Comparison of ENCODE assay signal across 22 cellular contexts in genomic region chr4:328729-329128, GRCh38. TPM values are rescaled to one million over a fixed set of nuclear protein-coding genes. Genes with fewer than 3 reads are reported as not detected.
"Had no signal": no experiment of that assay in that cellular context is flagged by ENCODE, and none has a peak within 500 bp of the region (broad histone marks: within the 10 kb centered on the region; RNA-seq: fewer than 3 reads in every experiment).

No MANE protein-coding gene starts in this region.

- H3K36me3 Mint-ChIP-seq: stimulated activated effector memory CD8-positive, alpha-beta T cell treated with anti-CD3 and anti-CD28 coated beads, Interleukin-12 subunit alpha, Interleukin-12 subunit beta, amount 100 ng/mL, for 72 hours had no signal

- DNase-seq: islet precursor cell; left ventricle myocardium inferior; midbrain; mucosa of descending colon; naive thymus-derived CD8-positive, alpha-beta T cell; nucleus accumbens; pancreas; posterior cingulate gyrus; retina; right cardiac atrium; sigmoid colon; small intestine; spleen; stimulated activated CD4-positive, alpha-beta T cell treated with anti-CD3 and anti-CD28 coated beads, Interleukin-4, amount 100 ng/mL, for 24 hours; stimulated activated naive CD4-positive, alpha-beta T cell; tibial artery; trophoblast cell; uterus had no signal

- H3K4me1 Mint-ChIP-seq: naive thymus-derived CD8-positive, alpha-beta T cell; nephron; neural crest cell; stimulated activated effector memory CD8-positive, alpha-beta T cell treated with anti-CD3 and anti-CD28 coated beads, Interleukin-12 subunit alpha, Interleukin-12 subunit beta, amount 100 ng/mL, for 72 hours had no signal

- H3K4me3 Mint-ChIP-seq: naive thymus-derived CD8-positive, alpha-beta T cell; nephron; stimulated activated effector memory CD8-positive, alpha-beta T cell treated with anti-CD3 and anti-CD28 coated beads, Interleukin-12 subunit alpha, Interleukin-12 subunit beta, amount 100 ng/mL, for 72 hours; stimulated activated naive CD8-positive, alpha-beta T cell treated with anti-CD3 and anti-CD28 coated beads, Interleukin-15, Interleukin-2, amounts not matched to agents 100 ng/mL and 50 ng/mL, for 24 hours had no signal

- H3K27me3 Mint-ChIP-seq: naive thymus-derived CD8-positive, alpha-beta T cell; stimulated activated naive CD8-positive, alpha-beta T cell treated with anti-CD3 and anti-CD28 coated beads, Interleukin-15, Interleukin-2, amounts not matched to agents 100 ng/mL and 50 ng/mL, for 24 hours had no signal

- ATAC-seq: mucosa of descending colon; naive thymus-derived CD8-positive, alpha-beta T cell; pancreas; right cardiac atrium; stimulated activated effector memory CD8-positive, alpha-beta T cell treated with anti-CD3 and anti-CD28 coated beads, Interleukin-12 subunit alpha, Interleukin-12 subunit beta, amount 100 ng/mL, for 72 hours had no signal

- H3K27ac Mint-ChIP-seq: naive thymus-derived CD8-positive, alpha-beta T cell; nephron; stimulated activated effector memory CD8-positive, alpha-beta T cell treated with anti-CD3 and anti-CD28 coated beads, Interleukin-12 subunit alpha, Interleukin-12 subunit beta, amount 100 ng/mL, for 72 hours; stimulated activated naive CD8-positive, alpha-beta T cell treated with anti-CD3 and anti-CD28 coated beads, Interleukin-15, Interleukin-2, amounts not matched to agents 100 ng/mL and 50 ng/mL, for 24 hours had no signal

RNA-seq across cellular contexts. Expression of gene ZNF732, which starts 23.5 kb away (rescaled TPM):
- total RNA-seq: left ventricle myocardium inferior; mucosa of descending colon; naive thymus-derived CD8-positive, alpha-beta T cell had no signal
- polyA plus RNA-seq: naive thymus-derived CD8-positive, alpha-beta T cell had no signal
